ENCODE assay signal across 23 cellular contexts in the genomic region with DNA sequence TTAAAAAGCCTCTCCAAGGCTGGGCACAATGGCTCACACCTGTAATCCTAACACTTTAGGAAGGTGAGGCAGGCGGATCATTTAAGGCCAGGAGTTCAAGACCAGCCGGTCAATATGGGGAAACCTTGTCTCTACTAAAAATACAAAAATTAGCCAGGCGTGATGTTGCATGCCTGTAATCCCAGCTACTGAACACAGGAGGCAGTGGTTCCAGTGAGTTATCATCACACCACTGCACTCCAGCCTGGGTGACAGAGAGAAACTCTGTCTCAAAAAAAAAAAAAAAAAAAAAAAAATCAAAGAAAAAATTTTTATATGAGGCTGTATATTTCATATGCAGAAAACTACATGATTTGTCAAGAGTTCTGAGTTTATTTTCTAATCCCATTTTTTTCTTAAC.
"Had no signal": no experiment of that assay in that cellular context is flagged by ENCODE, and none has a peak within 500 bp of the region (broad histone marks: within the 10 kb centered on the region; RNA-seq: fewer than 3 reads in every experiment).

No MANE protein-coding gene starts in this region.

- H3K4me1 Mint-ChIP-seq: activated naive CD4-positive, alpha-beta T cell treated with anti-CD3 and anti-CD28 coated beads, Interleukin-2, amount 10 ng/mL, durations not matched to agents 7 days and 5 days; activated naive CD8-positive, alpha-beta T cell treated with anti-CD3 and anti-CD28 coated beads, Interleukin-2, amount 50 U/mL, for 24 hours; central memory CD8-positive, alpha-beta T cell had no signal

- H3K27ac Mint-ChIP-seq: activated CD8-positive, alpha-beta T cell treated with anti-CD3 and anti-CD28 coated beads for 36 hours; activated naive CD4-positive, alpha-beta T cell treated with anti-CD3 and anti-CD28 coated beads, Interleukin-2, amount 10 ng/mL, durations not matched to agents 7 days and 5 days; activated naive CD8-positive, alpha-beta T cell treated with anti-CD3 and anti-CD28 coated beads, Interleukin-2, amount 50 U/mL, for 24 hours; activated T-helper 2 cell treated with anti-CD3 and anti-CD28 coated beads, Interferon-gamma antibody, Interleukin-2, Interleukin-4, amounts not matched to agents 10 μg/mL and 5 μg/mL and 100 μg/mL, durations not matched to agents 14 hours and 24 hours and 36 hours had no signal

- H3K4me3 ChIP-seq: gastrocnemius medialis, heart left ventricle, left ventricle myocardium inferior, pancreas, right lobe of liver, stomach had no signal

- DNase-seq: activated CD4-positive, alpha-beta T cell treated with anti-CD3 and anti-CD28 coated beads for 48 hours; activated CD4-positive, CD25-positive, alpha-beta regulatory T cell; activated CD8-positive, alpha-beta T cell treated with anti-CD3 and anti-CD28 coated beads for 36 hours; activated naive CD4-positive, alpha-beta T cell treated with anti-CD3 and anti-CD28 coated beads, Interleukin-2, amount 10 ng/mL, durations not matched to agents 7 days and 5 days; activated naive CD8-positive, alpha-beta T cell treated with anti-CD3 and anti-CD28 coated beads, Interleukin-2, amount 50 U/mL, for 24 hours; activated T-cell treated with anti-CD3 and anti-CD28 coated beads, Interleukin-2, amount 50 U/mL, for 1 hour; anterior cingulate cortex; brain microvascular endothelial cell; cortex of kidney; gastrocnemius medialis; heart left ventricle; kidney glomerular epithelial cell; left ventricle myocardium inferior; mammary epithelial cell; pancreas; right lobe of liver; small intestine; stimulated activated CD4-positive, alpha-beta T cell treated with anti-CD3 and anti-CD28 coated beads, Interleukin-4, amount 100 ng/mL, for 1 hour; stomach; trophoblast cell had no signal

- H3K4me1 ChIP-seq: gastrocnemius medialis, heart left ventricle, left ventricle myocardium inferior, pancreas, right lobe of liver, stomach had no signal

- H3K4me3 Mint-ChIP-seq: activated CD8-positive, alpha-beta T cell treated with anti-CD3 and anti-CD28 coated beads for 36 hours; activated naive CD4-positive, alpha-beta T cell treated with anti-CD3 and anti-CD28 coated beads, Interleukin-2, amount 10 ng/mL, durations not matched to agents 7 days and 5 days; activated naive CD8-positive, alpha-beta T cell treated with anti-CD3 and anti-CD28 coated beads, Interleukin-2, amount 50 U/mL, for 24 hours; central memory CD8-positive, alpha-beta T cell had no signal

- H3K36me3 ChIP-seq: brain microvascular endothelial cell, gastrocnemius medialis, heart left ventricle, left ventricle myocardium inferior, pancreas, right lobe of liver, stomach had no signal

- H3K9me3 ChIP-seq: pancreas, right lobe of liver had no signal

- H3K27me3 Mint-ChIP-seq: activated CD8-positive, alpha-beta T cell treated with anti-CD3 and anti-CD28 coated beads for 36 hours; activated naive CD4-positive, alpha-beta T cell treated with anti-CD3 and anti-CD28 coated beads, Interleukin-2, amount 10 ng/mL, durations not matched to agents 7 days and 5 days; activated naive CD8-positive, alpha-beta T cell treated with anti-CD3 and anti-CD28 coated beads, Interleukin-2, amount 50 U/mL, for 24 hours; central memory CD8-positive, alpha-beta T cell had no signal

- H3K27me3 ChIP-seq: brain microvascular endothelial cell, gastrocnemius medialis, heart left ventricle, pancreas, right lobe of liver, stomach had no signal

- H3K27ac ChIP-seq: brain microvascular endothelial cell, gastrocnemius medialis, heart left ventricle, left ventricle myocardium inferior, pancreas, right lobe of liver, stomach had no signal

- H3K36me3 Mint-ChIP-seq: activated naive CD4-positive, alpha-beta T cell treated with anti-CD3 and anti-CD28 coated beads, Interleukin-2, amount 10 ng/mL, durations not matched to agents 7 days and 5 days had no signal

- ATAC-seq: activated CD8-positive, alpha-beta T cell treated with anti-CD3 and anti-CD28 coated beads for 36 hours; activated naive CD8-positive, alpha-beta T cell treated with anti-CD3 and anti-CD28 coated beads, Interleukin-2, amount 50 U/mL, for 24 hours; esophagus mucosa; gastrocnemius medialis; heart left ventricle; pancreas; right lobe of liver had no signal
